In the genomic region with DNA sequence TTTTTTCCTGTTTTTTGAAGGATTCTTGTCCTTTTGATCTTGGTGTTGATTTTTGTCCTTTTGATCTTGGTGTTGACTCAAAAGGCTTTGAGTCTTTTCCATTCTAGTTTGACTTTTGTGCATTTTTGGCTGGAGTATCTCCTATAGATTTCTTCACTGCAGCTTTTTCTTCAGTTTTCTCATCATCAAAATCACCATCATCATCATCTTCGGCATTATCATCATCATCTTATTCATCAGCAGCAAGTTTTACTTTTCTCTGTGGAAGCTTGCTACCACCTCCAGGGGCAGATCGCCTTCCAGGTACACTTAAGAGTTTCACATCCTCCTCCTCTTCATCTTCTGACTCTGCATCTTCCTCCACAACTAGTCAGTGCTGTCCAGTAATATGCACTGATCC, we compare ENCODE assay signal across 38 cellular contexts. TPM values are rescaled to one million over a fixed set of nuclear protein-coding genes. Genes with fewer than 3 reads are reported as not detected.
"Had no signal": no experiment of that assay in that cellular context is flagged by ENCODE, and none has a peak within 500 bp of the region (broad histone marks: within the 10 kb centered on the region; RNA-seq: fewer than 3 reads in every experiment).

No MANE protein-coding gene starts in this region.

- DNase-seq: Karpas-422, Kasumi-1, MG63, MM.1S, MV-4-11, NCI-H1048, NCI-H1092, NCI-H1092 treated with DMSO at 0.1 percent for 48 hours, NCI-H1105, NCI-H1105 treated with DMSO at 0.1 percent for 48 hours, NCI-H1417, NCI-H1417 treated with DMSO at 0.1 percent for 48 hours, NCI-H1436, NCI-H1436 treated with DMSO at 0.1 percent for 48 hours, NCI-H146, NCI-H1694, NCI-H1694 treated with DMSO at 0.1 percent for 48 hours, NCI-H187, NCI-H187 treated with DMSO at 0.1 percent for 48 hours, NCI-H1930, NCI-H2029, NCI-H2029 treated with DMSO at 0.1 percent for 48 hours, NCI-H2081, NCI-H2081 treated with DMSO at 0.1 percent for 48 hours, NCI-H2107, NCI-H2171, NCI-H2171 treated with DMSO at 0.1 percent for 48 hours, NCI-H2227 treated with DMSO at 0.1 percent for 48 hours, NCI-H226, NCI-H345, NCI-H446, NCI-H446 treated with DMSO at 0.1 percent for 48 hours, NCI-H510A, NCI-H510A treated with DMSO at 0.1 percent for 48 hours, NCI-H524 had no signal

- H3K27me3 ChIP-seq: MG63 had no signal

- H3K4me3 ChIP-seq: MG63 had no signal

- H3K9me3 ChIP-seq: MG63 had no signal

- H3K36me3 ChIP-seq: MG63 had no signal

RNA-seq across cellular contexts. Expression of gene MCHR2, which starts 56.5 kb away (rescaled TPM):
- total RNA-seq: LHCN-M2, MCF 10A, NCI-H460 had no signal
